22 cellular contexts compared by ENCODE assay signal in the genomic region with DNA sequence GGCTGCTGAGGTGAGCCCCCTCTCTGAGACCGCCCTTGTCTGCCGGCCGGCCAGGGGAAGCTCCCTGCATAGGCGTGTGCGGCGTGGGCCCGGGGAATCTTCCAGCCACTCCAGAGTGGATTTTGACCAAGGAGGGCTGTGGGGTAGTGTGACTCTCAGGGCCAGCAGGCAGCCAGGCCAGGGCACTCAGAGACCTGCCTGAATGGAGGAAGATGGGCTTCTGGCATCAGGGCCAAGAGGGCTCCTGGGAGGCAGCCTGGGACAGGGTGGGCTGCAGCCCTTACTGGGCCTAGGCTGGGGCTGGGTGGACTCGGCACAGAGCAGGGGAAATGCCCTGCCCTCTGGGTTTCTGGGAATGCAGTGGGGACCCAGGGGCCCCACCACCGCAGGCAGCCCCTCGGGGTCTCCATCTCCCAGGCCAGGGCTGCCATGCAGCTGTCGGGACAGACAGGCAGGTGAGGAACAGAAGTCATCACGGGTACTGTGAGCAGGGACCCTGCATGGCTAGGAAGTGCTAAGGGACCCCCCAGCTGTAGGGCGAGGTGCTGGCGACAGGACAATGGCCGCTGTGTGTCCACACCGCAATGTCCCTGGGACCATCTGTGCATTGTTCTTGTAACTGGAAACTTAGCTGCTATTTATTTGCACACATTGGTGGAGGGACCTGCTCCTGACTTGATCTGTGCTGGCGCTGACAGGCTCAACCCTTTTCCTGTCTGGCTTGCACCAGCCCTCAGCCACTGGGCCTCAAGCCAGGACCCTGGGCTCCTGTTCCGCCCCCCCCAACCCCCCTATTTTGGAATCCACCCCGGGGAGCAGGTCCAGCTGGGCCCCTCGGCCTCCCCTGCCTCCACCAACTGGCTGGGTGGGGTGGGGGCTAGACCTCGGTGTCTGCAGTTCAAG. TPM values are rescaled to one million over a fixed set of nuclear protein-coding genes. Genes with fewer than 3 reads are reported as not detected.
A peak's percentile ranks its signal among the peaks of the same experiment; 100 is the strongest.
DNase-seq lines count a peak whose midpoint lies in the region; ATAC-seq and TF ChIP-seq lines count a peak whose summit lies in the region.
"Had no signal": no experiment of that assay in that cellular context is flagged by ENCODE, and none has a peak within 500 bp of the region (broad histone marks: within the 10 kb centered on the region; RNA-seq: fewer than 3 reads in every experiment).

No MANE protein-coding gene starts in this region.

- H3K27me3 ChIP-seq in neuronal stem cell (ENCODE audit: control insufficient read depth in 3 of 3, insufficient read depth in 3 of 3, low read depth in 1 of 3, low read length in 3 of 3), result peaks cover 0 to 31% (median 0%) of the 10 kb centered on the region in 3 experiments
- no peaks in the 10 kb centered on the region for H3K27me3 ChIP-seq in neural progenitor cell
- H3K27me3 ChIP-seq: colonic mucosa had no signal

- H3K27ac Mint-ChIP-seq in neural progenitor cell, result no peak overlapping the region

- H3K36me3 Mint-ChIP-seq in neural progenitor cell, result no peaks in the 10 kb centered on the region

- peak overlapping the region; percentile 64 for H3K18ac ChIP-seq in neuronal stem cell (ENCODE audit: low read length)

- H2BK120ac ChIP-seq in neuronal stem cell (ENCODE audit: low read depth, low read length), result no peak overlapping the region

- H4K8ac ChIP-seq in neuronal stem cell (ENCODE audit: low read depth, low read length), result peak overlapping the region; percentile 92

- H2AFZ ChIP-seq in neuronal stem cell (ENCODE audit: low read length), result no peak overlapping the region
- no peak overlapping the region for H2AFZ ChIP-seq in neural progenitor cell (replicated peaks)

- H3K4me2 ChIP-seq in neuronal stem cell (ENCODE audit: insufficient read depth, low read length, poor library complexity, severe bottlenecking) (no peak overlapping the region), neural progenitor cell (no peak overlapping the region)

- DNase-seq in D341Med (ENCODE audit: low spot score), result peak; percentile 33
- DNase-seq in Kasumi-1 (lab: John Stamatoyannopoulos, UW), result peak; percentile 10 to 53
- peak; percentile 52 for DNase-seq in left cardiac atrium
- no peak for DNase-seq in neuronal stem cell (ENCODE audit: low spot score)
- no peak for DNase-seq in T-helper 1 cell
- DNase-seq in NCI-H1092 treated with DMSO at 0.1 percent for 48 hours (lab: John Stamatoyannopoulos, UW), result no peak
- DNase-seq in neural progenitor cell (ENCODE audit: low spot score), result no peak
- DNase-seq: activated naive CD4-positive, alpha-beta T cell; colonic mucosa; DMS79; foreskin fibroblast; NCI-H187; NCI-H446 treated with DMSO at 0.1 percent for 48 hours; SHP77; T-helper 2 cell; trophoblast cell had no signal

- H3K4me1 ChIP-seq in neuronal stem cell (ENCODE audit: control insufficient read depth in 2 of 2, insufficient read depth in 1 of 2, low read depth in 1 of 2, low read length in 2 of 2), result peaks cover 0 to 8% of the 10 kb centered on the region in 2 donors
- peaks cover 5% of the 10 kb centered on the region for H3K4me1 ChIP-seq in neural progenitor cell
- H3K4me1 ChIP-seq: colonic mucosa had no signal

- peak overlapping the region; percentile 82 for H2BK5ac ChIP-seq in neuronal stem cell (ENCODE audit: low read length)

- H2BK15ac ChIP-seq in neuronal stem cell (ENCODE audit: low read length), result peak overlapping the region; percentile 5

- H3K79me2 ChIP-seq in neural progenitor cell (ENCODE audit: low read depth), result no peaks in the 10 kb centered on the region

- intact Hi-C loops in left cardiac atrium (cut with DNase I), result no loop called here

- no peak overlapping the region for H3K4me3 Mint-ChIP-seq in neural progenitor cell

- H3K4me3 ChIP-seq in neuronal stem cell (ENCODE audit: low read length in 2 of 2), result no peak overlapping the region
- H3K4me3 ChIP-seq in neural progenitor cell, result no peak overlapping the region
- H3K4me3 ChIP-seq: colonic mucosa had no signal

- H3K27ac ChIP-seq in neuronal stem cell (replicated peaks; ENCODE audit: low read length), result no peak overlapping the region
- H3K27ac ChIP-seq in neural progenitor cell, result no peak overlapping the region
- H3K27ac ChIP-seq: colonic mucosa had no signal

- no peaks in the 10 kb centered on the region for H3K9me3 Mint-ChIP-seq in neural progenitor cell

- peak overlapping the region; percentile 95 for H3K23ac ChIP-seq in neuronal stem cell (ENCODE audit: low read depth, low read length, poor library complexity)

- TF ChIP-seq CTCF in neural progenitor cell (IDR thresholded peaks at IDR 0.05), result no peak

- no peak overlapping the region for H4K91ac ChIP-seq in neuronal stem cell (ENCODE audit: low read depth, low read length, poor library complexity)

- no peaks in the 10 kb centered on the region for H3F3A ChIP-seq in neural progenitor cell (ENCODE audit: low read depth)

- no peaks in the 10 kb centered on the region for H3K79me1 ChIP-seq in neuronal stem cell (ENCODE audit: low read depth, low read length)

- no CpG with 5 or more reads among the region's 21 CpGs for WGBS in neuronal stem cell (ENCODE audit: extremely low coverage in 2 of 2, insufficient read length in 2 of 2, insufficient replicate concordance in 1 of 2), 2 donors

- no peak overlapping the region for H3K9ac ChIP-seq in neuronal stem cell (ENCODE audit: low read depth, low read length, poor library complexity)
- no peak overlapping the region for H3K9ac ChIP-seq in neural progenitor cell

- H3K4ac ChIP-seq in neuronal stem cell (ENCODE audit: low read length), result peak overlapping the region; percentile 37

- no peaks in the 10 kb centered on the region for H3K36me3 ChIP-seq in neuronal stem cell (replicated peaks in 1 of 2; ENCODE audit: control insufficient read depth in 2 of 2, insufficient read depth in 2 of 2, low read length in 2 of 2)
- no peaks in the 10 kb centered on the region for H3K36me3 ChIP-seq in neural progenitor cell
- H3K36me3 ChIP-seq: colonic mucosa had no signal

- H3K9me3 ChIP-seq in neuronal stem cell (replicated peaks in 1 of 2; ENCODE audit: control insufficient read depth in 2 of 2, insufficient read depth in 1 of 2, low read depth in 1 of 2, low read length in 2 of 2) (no peaks in the 10 kb centered on the region), neural progenitor cell (ENCODE audit: low read depth) (no peaks in the 10 kb centered on the region)
- H3K9me3 ChIP-seq: colonic mucosa had no signal

- no peaks in the 10 kb centered on the region for H4K20me1 ChIP-seq in neural progenitor cell (ENCODE audit: low read depth)

- peak overlapping the region; percentile 95 for H2AK5ac ChIP-seq in neuronal stem cell (ENCODE audit: low read depth, low read length)

- ATAC-seq in left cardiac atrium (peak; percentile 2 to 23), GM21576 (IDR thresholded peaks at IDR 0.05; ENCODE audit: unreplicated experiment) (no peak)
- ATAC-seq: activated CD4-positive, CD25-positive, alpha-beta regulatory T cell treated with anti-CD3 and anti-CD28 coated beads, Interleukin-2, amount 50 U/mL, for 24 hours; stimulated activated naive CD8-positive, alpha-beta T cell treated with anti-CD3 and anti-CD28 coated beads, Interleukin-15, Interleukin-2, amounts not matched to agents 100 U/mL and 50 U/mL, for 24 hours had no signal

- H3K14ac ChIP-seq in neuronal stem cell (ENCODE audit: low read length), result peak overlapping the region; percentile 38

- H3K4me1 Mint-ChIP-seq in neural progenitor cell, result peaks cover 9% of the 10 kb centered on the region

- peaks cover 3% of the 10 kb centered on the region for H3K27me3 Mint-ChIP-seq in neural progenitor cell (ENCODE audit: insufficient read depth, low read depth)

- H2BK12ac ChIP-seq in neuronal stem cell (ENCODE audit: low read length), result peak overlapping the region; percentile 30

RNA-seq across cellular contexts. Expression of a gene that starts 4.1 kb away (rescaled TPM):
- 1 to 10 TPM; 1.2 to 1.5 TPM for total RNA-seq in left cardiac atrium
- polyA plus RNA-seq in neuronal stem cell (2013, experiment 1 of 2), result not detected
- polyA plus RNA-seq in neuronal stem cell (2013, experiment 2 of 2), result not detected
- not detected in 2 replicates for total RNA-seq in neural progenitor cell (ENCODE audit: low replicate concordance)
- total RNA-seq: endothelial cell of umbilical vein, MCF 10A had no signal
- polyA plus RNA-seq: BJ, endothelial cell of umbilical vein had no signal

RNA-seq across cellular contexts. Expression of a gene that starts 14.9 kb away (rescaled TPM):
- under 1 TPM in 1 of 2 donors, not detected in 1; 0.12 TPM for total RNA-seq in left cardiac atrium
- not detected for polyA plus RNA-seq in neuronal stem cell (2013, experiment 1 of 2)
- not detected for polyA plus RNA-seq in neuronal stem cell (2013, experiment 2 of 2)
- total RNA-seq in neural progenitor cell (ENCODE audit: low replicate concordance), result not detected in 2 replicates
- total RNA-seq: colonic mucosa, endothelial cell of umbilical vein, MCF 10A had no signal
- polyA plus RNA-seq: BJ, endothelial cell of umbilical vein had no signal

RNA-seq across cellular contexts. Expression of a gene that starts 45.6 kb away (rescaled TPM):
- under 1 TPM; 0.16 to 0.38 TPM for total RNA-seq in left cardiac atrium
- 0.45 TPM for polyA plus RNA-seq in neuronal stem cell (2013, experiment 1 of 2)
- 0.37 TPM for polyA plus RNA-seq in neuronal stem cell (2013, experiment 2 of 2)
- 1.2 TPM in 1 of 2 replicates, not detected in the other for total RNA-seq in neural progenitor cell (ENCODE audit: low replicate concordance)
- total RNA-seq: endothelial cell of umbilical vein, MCF 10A had no signal
- polyA plus RNA-seq: BJ, endothelial cell of umbilical vein had no signal

Comparison
In these comparisons a context has a peak if more than half of its experiments do, and no peak if none do; other contexts are left out.
1. DNase-seq: peak in D341Med (single experiment), Kasumi-1 (2 of 2) and left cardiac atrium (single experiment); none in neuronal stem cell (single experiment), T-helper 1 cell (0 of 5), NCI-H1092 treated with DMSO at 0.1 percent for 48 hours (single experiment) and neural progenitor cell (single experiment).